In the genomic region with DNA sequence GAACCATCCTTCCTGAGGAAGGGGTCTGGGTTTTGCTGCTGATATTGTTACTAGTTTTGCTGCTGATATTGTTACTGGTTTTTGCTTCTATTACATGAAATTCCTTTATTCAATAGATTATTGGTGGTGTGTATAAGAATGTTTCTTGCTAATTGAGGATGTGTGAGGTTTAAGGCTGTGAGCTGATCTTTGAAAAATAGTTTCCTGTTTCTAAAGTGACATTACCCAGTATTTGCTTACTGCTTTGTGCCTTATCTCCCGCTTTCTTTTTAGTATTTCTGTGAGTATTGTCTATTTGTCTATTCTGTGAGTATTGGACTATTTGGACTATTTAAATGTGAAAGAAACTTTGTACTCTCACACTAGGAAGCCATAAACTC, we compare ENCODE assay signal across 1 cellular context.
TF ChIP-seq lines count a peak whose summit lies in the region.

No MANE protein-coding gene starts in this region.

TF ChIP-seq in WTC11, 78 proteins besides CTCF, POLR2A, EP300 and RAD21 (continued from another document):
- TF ChIP-seq, protein P1, sequence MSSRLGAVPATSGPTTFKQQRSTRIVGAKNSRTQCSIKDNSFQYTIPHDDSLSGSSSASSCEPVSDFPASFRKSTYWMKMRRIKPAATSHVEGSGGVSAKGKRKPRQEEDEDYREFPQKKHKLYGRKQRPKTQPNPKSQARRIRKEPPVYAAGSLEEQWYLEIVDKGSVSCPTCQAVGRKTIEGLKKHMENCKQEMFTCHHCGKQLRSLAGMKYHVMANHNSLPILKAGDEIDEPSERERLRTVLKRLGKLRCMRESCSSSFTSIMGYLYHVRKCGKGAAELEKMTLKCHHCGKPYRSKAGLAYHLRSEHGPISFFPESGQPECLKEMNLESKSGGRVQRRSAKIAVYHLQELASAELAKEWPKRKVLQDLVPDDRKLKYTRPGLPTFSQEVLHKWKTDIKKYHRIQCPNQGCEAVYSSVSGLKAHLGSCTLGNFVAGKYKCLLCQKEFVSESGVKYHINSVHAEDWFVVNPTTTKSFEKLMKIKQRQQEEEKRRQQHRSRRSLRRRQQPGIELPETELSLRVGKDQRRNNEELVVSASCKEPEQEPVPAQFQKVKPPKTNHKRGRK (CRISPR knock-in tag; IDR thresholded peaks at IDR 0.05; ENCODE audit: borderline replicate concordance) = no peak
- no peak for TF ChIP-seq OVOL2 (CRISPR knock-in tag; IDR thresholded peaks at IDR 0.05; ENCODE audit: borderline replicate concordance)
